7 cellular contexts compared by ENCODE assay signal in genomic region chr9:127931092-127931881, GRCh38. TPM values are rescaled to one million over a fixed set of nuclear protein-coding genes. Genes with fewer than 3 reads are reported as not detected.
DNase-seq lines count a peak whose midpoint lies in the region; ATAC-seq, FAIRE-seq and TF ChIP-seq lines count a peak whose summit lies in the region.
"Had no signal": no experiment of that assay in that cellular context is flagged by ENCODE, and none has a peak within 500 bp of the region (broad histone marks: within the 10 kb centered on the region; RNA-seq: fewer than 3 reads in every experiment).

No MANE protein-coding gene starts in this region.

- TF ChIP-seq CTCF in WERI-Rb-1 (IDR thresholded peaks at IDR 0.05; ENCODE audit: low read depth, low read length), result no peak

- no peak overlapping the region for H3K27ac ChIP-seq in WERI-Rb-1

- no peak for TF ChIP-seq POLR2A in GM12892 (IDR thresholded peaks at IDR 0.05; ENCODE audit: low read depth, low read length)

- H3K9me3 ChIP-seq in WERI-Rb-1 (ENCODE audit: severe bottlenecking), result no peaks in the 10 kb centered on the region

- no peaks in the 10 kb centered on the region for H3K27me3 ChIP-seq in WERI-Rb-1 (ENCODE audit: insufficient read depth, low read depth, severe bottlenecking)

- peaks cover 20% of the 10 kb centered on the region for H3K36me3 ChIP-seq in WERI-Rb-1

- peak; percentile 26 for ATAC-seq in HG03280 (IDR thresholded peaks at IDR 0.05; ENCODE audit: unreplicated experiment)

- FAIRE-seq in GM12892 (lab: Jason Lieb, UNC), result peak; percentile 40
- FAIRE-seq: endometrium had no signal

- H3K4me3 ChIP-seq in WERI-Rb-1 (ENCODE audit: low read depth, low read length), result peak overlapping the region; percentile 61

- DNase-seq in GM12892 (ENCODE audit: insufficient read length), result no peak
- DNase-seq in WERI-Rb-1, result no peak
- DNase-seq in kidney glomerular epithelial cell (lab: John Stamatoyannopoulos, UW), result peak; percentile 58
- DNase-seq in anterior cingulate cortex (lab: John Stamatoyannopoulos, UW), result no peak
- DNase-seq in inferior parietal cortex (ENCODE audit: extremely low spot score), result no peak

RNA-seq across cellular contexts. Expression of gene PIP5KL1, which starts 0.7 kb away (rescaled TPM):
- 0.36 TPM for polyA plus RNA-seq in GM12892 (2012; ENCODE audit: missing spikeins)

RNA-seq across cellular contexts. Expression of gene DPM2, which starts 6.4 kb away (rescaled TPM):
- 26.4 TPM for polyA plus RNA-seq in GM12892 (2012; ENCODE audit: missing spikeins)

RNA-seq across cellular contexts. Expression of gene ST6GALNAC4, which starts 14.4 kb away (rescaled TPM):
- 17.0 TPM for polyA plus RNA-seq in GM12892 (2012; ENCODE audit: missing spikeins)

RNA-seq across cellular contexts. Expression of gene ST6GALNAC6, which starts 31.9 kb away (rescaled TPM):
- polyA plus RNA-seq in GM12892 (2012; ENCODE audit: missing spikeins), result 25.3 TPM

RNA-seq across cellular contexts. Expression of gene EEIG1, which starts 49.5 kb away (rescaled TPM):
- polyA plus RNA-seq in GM12892 (2012; ENCODE audit: missing spikeins), result 26.4 TPM
